8 cellular contexts compared by ENCODE assay signal in genomic region chr1:166479052-166479631, GRCh38.
A peak's percentile ranks its signal among the peaks of the same experiment; 100 is the strongest.
DNase-seq lines count a peak whose midpoint lies in the region; ATAC-seq lines count a peak whose summit lies in the region.

No MANE protein-coding gene starts in this region.

- DNase-seq in Daoy (ENCODE audit: low read depth): peak; percentile 45
- peak; percentile 74 for DNase-seq in NCI-H1694 (lab: John Stamatoyannopoulos, UW)
- DNase-seq in activated CD4-positive, CD25-positive, alpha-beta regulatory T cell treated with anti-CD3 and anti-CD28 coated beads, Interleukin-2, amount 50 U/mL, for 16 hours (ENCODE audit: low read depth, low spot score): peak; percentile 30
- peak; percentile 32 for DNase-seq in effector CD4-positive, alpha-beta T cell
- DNase-seq in mucosa of gallbladder (ENCODE audit: low spot score): peak; percentile 38
- peak; percentile 36 to 37 for DNase-seq in stimulated activated naive CD8-positive, alpha-beta T cell treated with anti-CD3 and anti-CD28 coated beads, Interleukin-15, amount 100 ng/mL, for 72 hours
- DNase-seq in NCI-H1048 (lab: John Stamatoyannopoulos, UW): no peak

- no peak overlapping the region for H3K4me3 Mint-ChIP-seq in stimulated activated naive CD8-positive, alpha-beta T cell treated with anti-CD3 and anti-CD28 coated beads, Interleukin-15, amount 100 ng/mL, for 72 hours

- peak; percentile 76 for ATAC-seq in GM21723 (IDR thresholded peaks at IDR 0.05; ENCODE audit: unreplicated experiment)
- ATAC-seq in stimulated activated naive CD8-positive, alpha-beta T cell treated with anti-CD3 and anti-CD28 coated beads, Interleukin-15, amount 100 ng/mL, for 72 hours: peak; percentile 37

- H3K4me1 Mint-ChIP-seq in stimulated activated naive CD8-positive, alpha-beta T cell treated with anti-CD3 and anti-CD28 coated beads, Interleukin-15, amount 100 ng/mL, for 72 hours: no peaks in the 10 kb centered on the region

- no peak overlapping the region for H3K27ac Mint-ChIP-seq in stimulated activated naive CD8-positive, alpha-beta T cell treated with anti-CD3 and anti-CD28 coated beads, Interleukin-15, amount 100 ng/mL, for 72 hours

- no peaks in the 10 kb centered on the region for H3K27me3 Mint-ChIP-seq in stimulated activated naive CD8-positive, alpha-beta T cell treated with anti-CD3 and anti-CD28 coated beads, Interleukin-15, amount 100 ng/mL, for 72 hours

- H3K9me3 Mint-ChIP-seq in stimulated activated naive CD8-positive, alpha-beta T cell treated with anti-CD3 and anti-CD28 coated beads, Interleukin-15, amount 100 ng/mL, for 72 hours: no peaks in the 10 kb centered on the region
